ENCODE assay signal across 1 cellular context in genomic region chr2:23926750-23927627, GRCh38.
A peak's percentile ranks its signal among the peaks of the same experiment; 100 is the strongest.
TF ChIP-seq lines count a peak whose summit lies in the region.

TSS of gene ATAD2B (minus strand) at chr2:23927123. CDS start at chr2:23926770, 353 bp downstream.

TF ChIP-seq in HEK293, 187 proteins besides CTCF, POLR2A, EP300 and RAD21 (continued from another document):
- TF ChIP-seq SALL2 (tag by site-specific recombination; IDR thresholded peaks at IDR 0.05; ENCODE audit: borderline replicate concordance) (no peak), EGR2 (tag by site-specific recombination; IDR thresholded peaks at IDR 0.05; ENCODE audit: low read depth) (peak; percentile 54), ZNF138 (tag by site-specific recombination; IDR thresholded peaks at IDR 0.05; ENCODE audit: borderline replicate concordance) (no peak), ZNF518A (tag by site-specific recombination; conservative IDR thresholded peaks at IDR 0.05; ENCODE audit: low read depth) (0 out of 2 replicates have a peak, but pooled peaks have one; percentile 19), ZSCAN5A (tag by site-specific recombination; IDR thresholded peaks at IDR 0.05) (no peak), ZNF654 (tag by site-specific recombination; IDR thresholded peaks at IDR 0.05; ENCODE audit: low read depth) (0 out of 2 replicates have a peak, but pooled peaks have one; percentile 8), ZNF558 (tag by site-specific recombination; IDR thresholded peaks at IDR 0.05) (no peak), ZNF610 (tag by site-specific recombination; IDR thresholded peaks at IDR 0.05; ENCODE audit: borderline replicate concordance) (no peak), PRDM10 (tag by site-specific recombination; IDR thresholded peaks at IDR 0.05) (no peak), ZBTB7A (tag by site-specific recombination; IDR thresholded peaks at IDR 0.05; ENCODE audit: low read depth) (no peak), ZBTB21 (tag by site-specific recombination; IDR thresholded peaks at IDR 0.05) (no peak), ZNF629 (tag by site-specific recombination; IDR thresholded peaks at IDR 0.05) (peak; percentile 33; the same call in 1 of the 2 replicates), HOXA7 (CRISPR knock-in tag; IDR thresholded peaks at IDR 0.05; ENCODE audit: borderline replicate concordance) (no peak), ZNF600 (tag by site-specific recombination; IDR thresholded peaks at IDR 0.05) (no peak), ELK4 (IDR thresholded peaks at IDR 0.05; ENCODE audit: borderline replicate concordance, low read depth, low read length) (no peak), ZNF747 (tag by site-specific recombination; IDR thresholded peaks at IDR 0.05) (no peak), ZNF2 (tag by site-specific recombination; IDR thresholded peaks at IDR 0.05) (peak; percentile 18; the same call in 1 of the 2 replicates), ZNF274 (IDR thresholded peaks at IDR 0.05; ENCODE audit: low read length) (no peak), ZNF274 (tag by site-specific recombination; IDR thresholded peaks at IDR 0.05; ENCODE audit: borderline replicate concordance) (no peak), ZIC2 (tag by site-specific recombination; IDR thresholded peaks at IDR 0.05) (no peak), ZNF624 (tag by site-specific recombination; IDR thresholded peaks at IDR 0.05) (no peak), OSR2 (tag by site-specific recombination; IDR thresholded peaks at IDR 0.05) (no peak), KLF10 (tag by site-specific recombination; IDR thresholded peaks at IDR 0.05) (peak; percentile 89), ZNF354C (tag by site-specific recombination; IDR thresholded peaks at IDR 0.05; ENCODE audit: borderline replicate concordance, low read depth) (no peak), ZNF670 (tag by site-specific recombination; IDR thresholded peaks at IDR 0.05; ENCODE audit: low read depth) (no peak), ZNF112 (tag by site-specific recombination; IDR thresholded peaks at IDR 0.05) (no peak), ZSCAN18 (tag by site-specific recombination; IDR thresholded peaks at IDR 0.05) (no peak), ZNF211 (tag by site-specific recombination; IDR thresholded peaks at IDR 0.05; ENCODE audit: low read depth) (no peak), ZBTB6 (tag by site-specific recombination; IDR thresholded peaks at IDR 0.05) (peak; percentile 99), ZNF660 (tag by site-specific recombination; IDR thresholded peaks at IDR 0.05) (peak; percentile 90; the same call in 1 of the 2 replicates)
